Comparison of ENCODE assay signal across 16 cellular contexts in genomic region chr13:98537740-98538139, GRCh38. TPM values are rescaled to one million over a fixed set of nuclear protein-coding genes. Genes with fewer than 3 reads are reported as not detected.
DNase-seq lines count a peak whose midpoint lies in the region; ATAC-seq and TF ChIP-seq lines count a peak whose summit lies in the region.
"Had no signal": no experiment of that assay in that cellular context is flagged by ENCODE, and none has a peak within 500 bp of the region (broad histone marks: within the 10 kb centered on the region; RNA-seq: fewer than 3 reads in every experiment).

No MANE protein-coding gene starts in this region.

- no peaks in the 10 kb centered on the region for H3K27me3 ChIP-seq in Caco-2 (replicated peaks; ENCODE audit: control insufficient read depth, insufficient read depth, low read length)
- H3K27me3 ChIP-seq in sigmoid colon = no peaks in the 10 kb centered on the region
- H3K27me3 ChIP-seq: SJSA1 had no signal

- no peak for TF ChIP-seq POLR2A in sigmoid colon (IDR thresholded peaks at IDR 0.05)

- POLR2A ChIA-PET in activated CD8-positive, alpha-beta T cell treated with anti-CD3 and anti-CD28 coated beads for 36 hours (lab: Charles Lee) = interaction anchor here (0.8 to 7.4 kb wide), 3 partner anchors 8 to 92 kb away, joined by 3 to 41 read pairs (median 6); no protein-coding TSS in a partner anchor
- POLR2A ChIA-PET in activated CD8-positive, alpha-beta T cell treated with anti-CD3 and anti-CD28 coated beads, Interleukin-2, amount 10 ng/mL, durations not matched to agents 7 days and 5 days (lab: Charles Lee) = no interaction called here
- POLR2A ChIA-PET in Caco-2 (lab: Charles Lee) = interaction anchor here (0.7 kb wide), 1 partner anchor 29 kb away, joined by 12 read pairs; no protein-coding TSS in a partner anchor
- POLR2A ChIA-PET in activated naive CD8-positive, alpha-beta T cell treated with anti-CD3 and anti-CD28 coated beads, Interleukin-2, amount 10 ng/mL, durations not matched to agents 7 days and 5 days (lab: Charles Lee) = no interaction called here

- H3K36me3 Mint-ChIP-seq in activated CD8-positive, alpha-beta T cell treated with anti-CD3 and anti-CD28 coated beads for 36 hours (ENCODE audit: low read depth) = peaks cover 35% of the 10 kb centered on the region
- peaks cover 24% of the 10 kb centered on the region for H3K36me3 Mint-ChIP-seq in activated CD8-positive, alpha-beta T cell treated with anti-CD3 and anti-CD28 coated beads, Interleukin-2, amount 10 ng/mL, durations not matched to agents 7 days and 5 days (ENCODE audit: low read depth)
- H3K36me3 Mint-ChIP-seq in Caco-2 (ENCODE audit: insufficient read depth, unreplicated experiment) = peaks cover 70% of the 10 kb centered on the region
- H3K36me3 Mint-ChIP-seq in activated naive CD8-positive, alpha-beta T cell treated with anti-CD3 and anti-CD28 coated beads, Interleukin-2, amount 10 ng/mL, durations not matched to agents 7 days and 5 days = peaks cover 18% of the 10 kb centered on the region

- H3K4me3 ChIP-seq in Caco-2 (ENCODE audit: low read depth, low read length) (no peak overlapping the region), sigmoid colon (no peak overlapping the region)
- H3K4me3 ChIP-seq: SJSA1 had no signal

- intact Hi-C loops in activated CD8-positive, alpha-beta T cell treated with anti-CD3 and anti-CD28 coated beads for 36 hours (cut with micrococcal nuclease) = no loop called here
- intact Hi-C loops in Caco-2 (cut with micrococcal nuclease; ENCODE audit: unreplicated experiment) = no loop called here
- intact Hi-C loops in sigmoid colon (cut with DNase I) = no loop called here

- peaks cover 91% of the 10 kb centered on the region for H3K4me1 Mint-ChIP-seq in activated CD8-positive, alpha-beta T cell treated with anti-CD3 and anti-CD28 coated beads for 36 hours (ENCODE audit: low read depth)
- H3K4me1 Mint-ChIP-seq in activated CD8-positive, alpha-beta T cell treated with anti-CD3 and anti-CD28 coated beads, Interleukin-2, amount 10 ng/mL, durations not matched to agents 7 days and 5 days (ENCODE audit: low read depth) = peaks cover 79% of the 10 kb centered on the region
- H3K4me1 Mint-ChIP-seq in Caco-2 (ENCODE audit: low read depth, unreplicated experiment) = peaks cover 51% of the 10 kb centered on the region
- peaks cover 61% of the 10 kb centered on the region for H3K4me1 Mint-ChIP-seq in activated naive CD8-positive, alpha-beta T cell treated with anti-CD3 and anti-CD28 coated beads, Interleukin-2, amount 10 ng/mL, durations not matched to agents 7 days and 5 days

- peaks cover 15% of the 10 kb centered on the region for H3K4me1 ChIP-seq in Caco-2
- H3K4me1 ChIP-seq in sigmoid colon = peaks cover 0 to 90% (median 61%) of the 10 kb centered on the region in 4 donors

- H3K36me3 ChIP-seq in Caco-2 (ENCODE audit: control insufficient read depth, insufficient read depth, low read length) (no peaks in the 10 kb centered on the region; the same call in 1 of the 2 replicates), sigmoid colon (no peaks in the 10 kb centered on the region)

- no TSS peak for BruUV-seq in Caco-2 (replicated peaks; lab: Mats Ljungman, UMichigan)

- TF ChIP-seq EP300 in sigmoid colon (IDR thresholded peaks at IDR 0.05) = no peak

- peak; percentile 22 for DNase-seq in activated CD8-positive, alpha-beta T cell treated with anti-CD3 and anti-CD28 coated beads for 36 hours
- no peak for DNase-seq in activated CD8-positive, alpha-beta T cell treated with anti-CD3 and anti-CD28 coated beads, Interleukin-2, amount 10 ng/mL, durations not matched to agents 7 days and 5 days
- DNase-seq in Caco-2 (no peak), sigmoid colon (peak; percentile 18), NCI-H2107 (lab: John Stamatoyannopoulos, UW) (no peak), T-helper 1 cell (no peak), NCI-H2227 treated with DMSO at 0.1 percent for 48 hours (lab: John Stamatoyannopoulos, UW) (no peak)
- no peak for DNase-seq in activated naive CD8-positive, alpha-beta T cell treated with anti-CD3 and anti-CD28 coated beads, Interleukin-2, amount 10 ng/mL, durations not matched to agents 7 days and 5 days
- DNase-seq: 8988T, NCI-H1092 treated with DMSO at 0.1 percent for 48 hours, NCI-H510A treated with DMSO at 0.1 percent for 48 hours, NCI-H774, OCI-M1 had no signal

- 80 to 97% methylated on average over 6 of the region's 6 CpGs for WGBS in sigmoid colon, 2 donors

- no peaks in the 10 kb centered on the region for H3K9me3 ChIP-seq in Caco-2
- H3K9me3 ChIP-seq in sigmoid colon = no peaks in the 10 kb centered on the region
- H3K9me3 ChIP-seq: SJSA1 had no signal

- peak; percentile 35 for ATAC-seq in activated CD8-positive, alpha-beta T cell treated with anti-CD3 and anti-CD28 coated beads for 36 hours
- no peak for ATAC-seq in activated CD8-positive, alpha-beta T cell treated with anti-CD3 and anti-CD28 coated beads, Interleukin-2, amount 10 ng/mL, durations not matched to agents 7 days and 5 days
- peak; percentile 44 for ATAC-seq in activated naive CD8-positive, alpha-beta T cell treated with anti-CD3 and anti-CD28 coated beads, Interleukin-2, amount 10 ng/mL, durations not matched to agents 7 days and 5 days (ENCODE audit: low read depth)

- TF ChIP-seq CTCF in activated CD8-positive, alpha-beta T cell treated with anti-CD3 and anti-CD28 coated beads for 36 hours (IDR thresholded peaks at IDR 0.05) = no peak
- TF ChIP-seq CTCF in Caco-2 (IDR thresholded peaks at IDR 0.05; ENCODE audit: insufficient read depth in 1 of 2, low read depth in 1 of 2, low read length in 1 of 2, severe bottlenecking in 1 of 2, unreplicated experiment in 1 of 2) (no peak), sigmoid colon (IDR thresholded peaks at IDR 0.05) (no peak)

- no peaks in the 10 kb centered on the region for H3K9me3 Mint-ChIP-seq in activated CD8-positive, alpha-beta T cell treated with anti-CD3 and anti-CD28 coated beads for 36 hours
- no peaks in the 10 kb centered on the region for H3K9me3 Mint-ChIP-seq in activated CD8-positive, alpha-beta T cell treated with anti-CD3 and anti-CD28 coated beads, Interleukin-2, amount 10 ng/mL, durations not matched to agents 7 days and 5 days (ENCODE audit: insufficient read depth)
- no peaks in the 10 kb centered on the region for H3K9me3 Mint-ChIP-seq in Caco-2 (ENCODE audit: unreplicated experiment)
- H3K9me3 Mint-ChIP-seq in activated naive CD8-positive, alpha-beta T cell treated with anti-CD3 and anti-CD28 coated beads, Interleukin-2, amount 10 ng/mL, durations not matched to agents 7 days and 5 days = no peaks in the 10 kb centered on the region
- H3K9me3 Mint-ChIP-seq: CD8-positive, alpha-beta memory T cell had no signal

- no peak overlapping the region for H3K27ac ChIP-seq in sigmoid colon
- H3K27ac ChIP-seq: SJSA1 had no signal

- H3K27ac Mint-ChIP-seq in activated CD8-positive, alpha-beta T cell treated with anti-CD3 and anti-CD28 coated beads for 36 hours = peak overlapping the region; percentile 27
- H3K27ac Mint-ChIP-seq in activated CD8-positive, alpha-beta T cell treated with anti-CD3 and anti-CD28 coated beads, Interleukin-2, amount 10 ng/mL, durations not matched to agents 7 days and 5 days = no peak overlapping the region
- peak overlapping the region; percentile 55 for H3K27ac Mint-ChIP-seq in Caco-2 (ENCODE audit: unreplicated experiment)
- no peak overlapping the region for H3K27ac Mint-ChIP-seq in activated naive CD8-positive, alpha-beta T cell treated with anti-CD3 and anti-CD28 coated beads, Interleukin-2, amount 10 ng/mL, durations not matched to agents 7 days and 5 days

- H3K4me3 Mint-ChIP-seq in activated CD8-positive, alpha-beta T cell treated with anti-CD3 and anti-CD28 coated beads for 36 hours = no peak overlapping the region
- no peak overlapping the region for H3K4me3 Mint-ChIP-seq in activated CD8-positive, alpha-beta T cell treated with anti-CD3 and anti-CD28 coated beads, Interleukin-2, amount 10 ng/mL, durations not matched to agents 7 days and 5 days
- H3K4me3 Mint-ChIP-seq in Caco-2 (ENCODE audit: unreplicated experiment) = no peak overlapping the region
- H3K4me3 Mint-ChIP-seq in activated naive CD8-positive, alpha-beta T cell treated with anti-CD3 and anti-CD28 coated beads, Interleukin-2, amount 10 ng/mL, durations not matched to agents 7 days and 5 days = no peak overlapping the region
- H3K4me3 Mint-ChIP-seq: B cell had no signal

- CTCF ChIA-PET in activated CD8-positive, alpha-beta T cell treated with anti-CD3 and anti-CD28 coated beads for 36 hours (lab: Charles Lee) = interaction anchor here (0.8 to 1.7 kb wide), 3 partner anchors 9 to 135 kb away, joined by 3 to 5 read pairs (median 3); no protein-coding TSS in a partner anchor
- CTCF ChIA-PET in activated CD8-positive, alpha-beta T cell treated with anti-CD3 and anti-CD28 coated beads, Interleukin-2, amount 10 ng/mL, durations not matched to agents 7 days and 5 days (lab: Charles Lee) = no interaction called here
- CTCF ChIA-PET in Caco-2 (lab: Charles Lee) = no interaction called here

- no peaks in the 10 kb centered on the region for H3K27me3 Mint-ChIP-seq in activated CD8-positive, alpha-beta T cell treated with anti-CD3 and anti-CD28 coated beads for 36 hours
- H3K27me3 Mint-ChIP-seq in activated CD8-positive, alpha-beta T cell treated with anti-CD3 and anti-CD28 coated beads, Interleukin-2, amount 10 ng/mL, durations not matched to agents 7 days and 5 days (ENCODE audit: low read depth) = no peaks in the 10 kb centered on the region
- no peaks in the 10 kb centered on the region for H3K27me3 Mint-ChIP-seq in Caco-2 (ENCODE audit: insufficient read depth, unreplicated experiment)
- H3K27me3 Mint-ChIP-seq in activated naive CD8-positive, alpha-beta T cell treated with anti-CD3 and anti-CD28 coated beads, Interleukin-2, amount 10 ng/mL, durations not matched to agents 7 days and 5 days = no peaks in the 10 kb centered on the region
- H3K27me3 Mint-ChIP-seq: B cell; CD8-positive, alpha-beta memory T cell had no signal

RNA-seq across cellular contexts. Expression of gene STK24, which starts 39.2 kb away (rescaled TPM):
- 100 to 1,000 TPM; 118 TPM for total RNA-seq in activated CD8-positive, alpha-beta T cell treated with anti-CD3 and anti-CD28 coated beads for 36 hours
- total RNA-seq in activated CD8-positive, alpha-beta T cell treated with anti-CD3 and anti-CD28 coated beads, Interleukin-2, amount 10 ng/mL, durations not matched to agents 7 days and 5 days = 100 to 1,000 TPM; 140 to 151 TPM
- 244 and 253 TPM in 2 replicates for total RNA-seq in Caco-2 (2022)
- 100 to 1,000 TPM; 140 to 147 TPM for total RNA-seq in activated naive CD8-positive, alpha-beta T cell treated with anti-CD3 and anti-CD28 coated beads, Interleukin-2, amount 10 ng/mL, durations not matched to agents 7 days and 5 days
- 10 to 100 TPM; 59.7 to 78.9 (median 64.4) TPM for total RNA-seq in sigmoid colon
- 100 to 1,000 TPM; 104 to 200 (median 118) TPM for polyA plus RNA-seq in sigmoid colon

Comparison
In these comparisons a context has a peak if more than half of its experiments do, and no peak if none do; other contexts are left out.
1. DNase-seq: peak in activated CD8-positive, alpha-beta T cell treated with anti-CD3 and anti-CD28 coated beads for 36 hours (single experiment) and sigmoid colon (single experiment); none in activated CD8-positive, alpha-beta T cell treated with anti-CD3 and anti-CD28 coated beads, Interleukin-2, amount 10 ng/mL, durations not matched to agents 7 days and 5 days (single experiment), Caco-2 (0 of 2), activated naive CD8-positive, alpha-beta T cell treated with anti-CD3 and anti-CD28 coated beads, Interleukin-2, amount 10 ng/mL, durations not matched to agents 7 days and 5 days (single experiment), NCI-H2107 (single experiment), T-helper 1 cell (0 of 5) and NCI-H2227 treated with DMSO at 0.1 percent for 48 hours (single experiment).
2. H3K27ac Mint-ChIP-seq: peak in activated CD8-positive, alpha-beta T cell treated with anti-CD3 and anti-CD28 coated beads for 36 hours (single experiment) and Caco-2 (single experiment); none in activated CD8-positive, alpha-beta T cell treated with anti-CD3 and anti-CD28 coated beads, Interleukin-2, amount 10 ng/mL, durations not matched to agents 7 days and 5 days (single experiment) and activated naive CD8-positive, alpha-beta T cell treated with anti-CD3 and anti-CD28 coated beads, Interleukin-2, amount 10 ng/mL, durations not matched to agents 7 days and 5 days (single experiment).
3. POLR2A ChIA-PET loops: an anchor here in activated CD8-positive, alpha-beta T cell treated with anti-CD3 and anti-CD28 coated beads for 36 hours (0.8 to 7.4 kb wide) and Caco-2 (0.7 kb wide); none called in activated CD8-positive, alpha-beta T cell treated with anti-CD3 and anti-CD28 coated beads, Interleukin-2, amount 10 ng/mL, durations not matched to agents 7 days and 5 days and activated naive CD8-positive, alpha-beta T cell treated with anti-CD3 and anti-CD28 coated beads, Interleukin-2, amount 10 ng/mL, durations not matched to agents 7 days and 5 days.